In genomic region chr11:45657496-45658260, GRCh38 we compare ENCODE assay signal across 16 cellular contexts. TPM values are rescaled to one million over a fixed set of nuclear protein-coding genes. Genes with fewer than 3 reads are reported as not detected.
DNase-seq lines count a peak whose midpoint lies in the region; TF ChIP-seq lines count a peak whose summit lies in the region.
"Had no signal": no experiment of that assay in that cellular context is flagged by ENCODE, and none has a peak within 500 bp of the region (broad histone marks: within the 10 kb centered on the region; RNA-seq: fewer than 3 reads in every experiment).

No MANE protein-coding gene starts in this region.

- H3K27ac ChIP-seq in caudate nucleus (ENCODE audit: low read depth, low read length) (peak overlapping the region; percentile 52), substantia nigra (ENCODE audit: low read depth, low read length, poor library complexity, severe bottlenecking) (peak overlapping the region; percentile 76)
- H3K27ac ChIP-seq: SK-N-MC had no signal

- no peak for TF ChIP-seq CTCF in osteocyte (IDR thresholded peaks at IDR 0.05)

- H3K9me3 Mint-ChIP-seq in osteocyte (ENCODE audit: unreplicated experiment), result no peaks in the 10 kb centered on the region
- H3K9me3 Mint-ChIP-seq: activated CD4-positive, alpha-beta T cell treated with anti-CD3 and anti-CD28 coated beads, Interleukin-2, amount 10 ng/mL, durations not matched to agents 24 days and 14 days; activated naive CD4-positive, alpha-beta T cell treated with anti-CD3 and anti-CD28 coated beads, Interleukin-2, amount 50 U/mL, for 24 hours; brain; type B pancreatic cell had no signal

- no peaks in the 10 kb centered on the region for H3K36me3 Mint-ChIP-seq in osteocyte (ENCODE audit: unreplicated experiment)
- H3K36me3 Mint-ChIP-seq: activated naive CD4-positive, alpha-beta T cell treated with anti-CD3 and anti-CD28 coated beads, Interleukin-2, amount 50 U/mL, for 24 hours; brain; type B pancreatic cell had no signal

- H3K27me3 Mint-ChIP-seq in osteocyte (ENCODE audit: unreplicated experiment), result peaks cover 12% of the 10 kb centered on the region
- H3K27me3 Mint-ChIP-seq: brain had no signal

- H3K27ac Mint-ChIP-seq in osteocyte (ENCODE audit: unreplicated experiment), result no peak overlapping the region
- H3K27ac Mint-ChIP-seq: activated CD4-positive, alpha-beta T cell treated with anti-CD3 and anti-CD28 coated beads, Interleukin-2, amount 10 ng/mL, durations not matched to agents 24 days and 14 days; activated naive CD4-positive, alpha-beta T cell treated with anti-CD3 and anti-CD28 coated beads, Interleukin-2, amount 50 U/mL, for 24 hours; type B pancreatic cell had no signal

- no peak overlapping the region for H3K4me3 Mint-ChIP-seq in osteocyte (ENCODE audit: unreplicated experiment)
- H3K4me3 Mint-ChIP-seq: activated CD4-positive, alpha-beta T cell treated with anti-CD3 and anti-CD28 coated beads, Interleukin-2, amount 10 ng/mL, durations not matched to agents 24 days and 14 days; activated naive CD4-positive, alpha-beta T cell treated with anti-CD3 and anti-CD28 coated beads, Interleukin-2, amount 50 U/mL, for 24 hours; type B pancreatic cell had no signal

- peak; percentile 7 for DNase-seq in activated CD4-positive, CD25-positive, alpha-beta regulatory T cell treated with anti-CD3 and anti-CD28 coated beads, Interleukin-2, amount 50 U/mL, for 72 hours
- no peak for DNase-seq in activated CD4-positive, CD25-positive, alpha-beta regulatory T cell (lab: John Stamatoyannopoulos, UW)
- DNase-seq in caudate nucleus (lab: John Stamatoyannopoulos, UW), result no peak
- peak; percentile 57 for DNase-seq in mesenteric fat pad (ENCODE audit: low spot score)
- no peak for DNase-seq in substantia nigra (lab: John Stamatoyannopoulos, UW)
- DNase-seq in osteocyte (ENCODE audit: extremely low spot score, unreplicated experiment), result no peak
- DNase-seq in NCI-H524 treated with DMSO at 0.1 percent for 48 hours (lab: John Stamatoyannopoulos, UW), result no peak
- DNase-seq in C1 segment of cervical spinal cord (lab: John Stamatoyannopoulos, UW), result no peak
- DNase-seq: activated CD4-positive, alpha-beta T cell treated with anti-CD3 and anti-CD28 coated beads, Interleukin-2, amount 10 ng/mL, durations not matched to agents 24 days and 14 days; DMS79; KBM-7; PC-3 had no signal

- peaks cover 9% of the 10 kb centered on the region for H3K4me1 Mint-ChIP-seq in osteocyte (ENCODE audit: unreplicated experiment)

RNA-seq across cellular contexts. Expression of gene CHST1, which starts 7.7 kb away (rescaled TPM):
- total RNA-seq in mesenteric fat pad (3.2 TPM), osteocyte (0.16 and 0.67 TPM in 2 replicates)
- total RNA-seq: PC-3 had no signal

Comparison
In these comparisons a context has a peak if more than half of its experiments do, and no peak if none do; other contexts are left out.
1. DNase-seq: peak in activated CD4-positive, CD25-positive, alpha-beta regulatory T cell treated with anti-CD3 and anti-CD28 coated beads, Interleukin-2, amount 50 U/mL, for 72 hours (single experiment) and mesenteric fat pad (single experiment); none in activated CD4-positive, CD25-positive, alpha-beta regulatory T cell (0 of 4), caudate nucleus (0 of 61), substantia nigra (0 of 49), osteocyte (single experiment), NCI-H524 treated with DMSO at 0.1 percent for 48 hours (single experiment) and C1 segment of cervical spinal cord (0 of 14).